ENCODE assay signal across 8 cellular contexts in genomic region chr15:85691350-85692240, GRCh38.
DNase-seq lines count a peak whose midpoint lies in the region; ATAC-seq and TF ChIP-seq lines count a peak whose summit lies in the region.

No MANE protein-coding gene starts in this region.

- H3K4me3 ChIP-seq in tibial nerve = peak overlapping the region in 1 of 4 donors; percentile 20

- TF ChIP-seq EP300 in tibial nerve (IDR thresholded peaks at IDR 0.05) = no peak

- 62 to 75% methylated on average over 6 of the region's 6 CpGs for WGBS in tibial nerve, 2 donors

- peaks cover 0 to 56% (median 11%) of the 10 kb centered on the region in 3 donors for H3K36me3 ChIP-seq in tibial nerve

- no peaks in the 10 kb centered on the region for H3K9me3 ChIP-seq in tibial nerve

- H3K27me3 ChIP-seq in tibial nerve (no peaks in the 10 kb centered on the region), foreskin keratinocyte (no peaks in the 10 kb centered on the region)

- DNase-seq in CD1c-positive myeloid dendritic cell (ENCODE audit: extremely low spot score) (peak; percentile 64), dermis blood vessel endothelial cell (peak; percentile 31), tibial nerve (ENCODE audit: low spot score in 2 of 2) (no peak), NCI-H146 (lab: John Stamatoyannopoulos, UW) (no peak), foreskin keratinocyte (no peak)
- DNase-seq in effector CD4-positive, alpha-beta T cell = no peak

- TF ChIP-seq CTCF in tibial nerve (IDR thresholded peaks at IDR 0.05) = no peak
- TF ChIP-seq CTCF in foreskin keratinocyte (conservative IDR thresholded peaks at IDR 0.05) = no peak

- peak; percentile 38 for ATAC-seq in HG03442 (IDR thresholded peaks at IDR 0.05; ENCODE audit: unreplicated experiment)
- ATAC-seq in foreskin keratinocyte = no peak

- peak overlapping the region in 3 of 4 donors; percentile 74 to 85 (median 82) for H3K27ac ChIP-seq in tibial nerve
- H3K27ac ChIP-seq in foreskin keratinocyte = no peak overlapping the region

- TF ChIP-seq POLR2A in GM19099 (IDR thresholded peaks at IDR 0.05; ENCODE audit: extremely low read depth, insufficient read length, low read depth) (peak; percentile 75), tibial nerve (IDR thresholded peaks at IDR 0.05) (no peak)

- H3K4me1 ChIP-seq in tibial nerve (peaks cover 0 to 57% (median 12%) of the 10 kb centered on the region in 4 donors), foreskin keratinocyte (no peaks in the 10 kb centered on the region)

Comparison
In these comparisons a context has a peak if more than half of its experiments do, and no peak if none do; other contexts are left out.
1. DNase-seq: peak in CD1c-positive myeloid dendritic cell (single experiment) and dermis blood vessel endothelial cell (single experiment); none in tibial nerve (0 of 2), NCI-H146 (single experiment), foreskin keratinocyte (0 of 2) and effector CD4-positive, alpha-beta T cell (single experiment).